1 cellular context compared by ENCODE assay signal in genomic region chr9:17630531-17630949, GRCh38.
A peak's percentile ranks its signal among the peaks of the same experiment; 100 is the strongest.
TF ChIP-seq lines count a peak whose summit lies in the region.

No MANE protein-coding gene starts in this region.

TF ChIP-seq in HEK293, 187 proteins besides CTCF, POLR2A, EP300 and RAD21 (continued from another document and continues in another):
- TF ChIP-seq, protein P1, sequence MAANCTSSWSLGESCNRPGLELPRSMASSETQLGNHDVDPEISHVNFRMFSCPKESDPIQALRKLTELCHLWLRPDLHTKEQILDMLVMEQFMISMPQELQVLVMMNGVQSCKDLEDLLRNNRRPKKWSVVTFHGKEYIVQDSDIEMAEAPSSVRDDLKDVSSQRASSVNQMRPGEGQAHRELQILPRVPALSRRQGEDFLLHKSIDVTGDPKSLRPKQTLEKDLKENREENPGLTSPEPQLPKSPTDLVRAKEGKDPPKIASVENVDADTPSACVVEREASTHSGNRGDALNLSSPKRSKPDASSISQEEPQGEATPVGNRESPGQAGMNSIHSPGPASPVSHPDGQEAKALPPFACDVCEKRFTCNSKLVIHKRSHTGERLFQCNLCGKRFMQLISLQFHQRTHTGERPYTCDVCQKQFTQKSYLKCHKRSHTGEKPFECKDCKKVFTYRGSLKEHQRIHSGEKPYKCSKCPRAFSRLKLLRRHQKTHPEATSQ (tag by site-specific recombination; IDR thresholded peaks at IDR 0.05) = no peak
- TF ChIP-seq ZNF600 (tag by site-specific recombination; IDR thresholded peaks at IDR 0.05) (0 out of 2 replicates have a peak, but pooled peaks have one; percentile 17), ZNF837 (tag by site-specific recombination; IDR thresholded peaks at IDR 0.05) (no peak), ZNF26 (tag by site-specific recombination; IDR thresholded peaks at IDR 0.05) (no peak), ZNF48 (tag by site-specific recombination; IDR thresholded peaks at IDR 0.05) (no peak), ZSCAN23 (tag by site-specific recombination; IDR thresholded peaks at IDR 0.05) (no peak), MZF1 (tag by site-specific recombination; IDR thresholded peaks at IDR 0.05; ENCODE audit: borderline replicate concordance) (peak; percentile 21; the same call in 1 of the 2 replicates), FEZF1 (tag by site-specific recombination; IDR thresholded peaks at IDR 0.05) (peak; percentile 93), ZNF677 (tag by site-specific recombination; IDR thresholded peaks at IDR 0.05) (no peak), ZNF423 (tag by site-specific recombination; IDR thresholded peaks at IDR 0.05) (0 out of 2 replicates have a peak, but pooled peaks have one; percentile 39), ZNF776 (tag by site-specific recombination; IDR thresholded peaks at IDR 0.05; ENCODE audit: borderline replicate concordance) (no peak), ZBTB6 (tag by site-specific recombination; IDR thresholded peaks at IDR 0.05) (peak; percentile 22; the same call in 1 of the 2 replicates), ZNF626 (tag by site-specific recombination; IDR thresholded peaks at IDR 0.05) (no peak), ZNF629 (tag by site-specific recombination; IDR thresholded peaks at IDR 0.05) (0 out of 2 replicates have a peak, but pooled peaks have one; percentile 55), ZNF223 (tag by site-specific recombination; IDR thresholded peaks at IDR 0.05) (no peak), ZNF843 (tag by site-specific recombination; IDR thresholded peaks at IDR 0.05) (peak; percentile 61; the same call in 1 of the 2 replicates), ZNF155 (tag by site-specific recombination; IDR thresholded peaks at IDR 0.05) (no peak), YY2 (tag by site-specific recombination; IDR thresholded peaks at IDR 0.05) (no peak), SP7 (tag by site-specific recombination; IDR thresholded peaks at IDR 0.05) (peak; percentile 80), KLF7 (tag by site-specific recombination; IDR thresholded peaks at IDR 0.05; ENCODE audit: borderline replicate concordance) (peak; percentile 65; the same call in 1 of the 2 replicates), BCL11B (tag by site-specific recombination; IDR thresholded peaks at IDR 0.05; ENCODE audit: low read depth) (no peak), OSR2 (tag by site-specific recombination; IDR thresholded peaks at IDR 0.05) (peak; percentile 61; the same call in 1 of the 2 replicates), ZNF24 (tag by site-specific recombination; IDR thresholded peaks at IDR 0.05) (no peak), GLI4 (tag by site-specific recombination; IDR thresholded peaks at IDR 0.05) (no peak), ZNF639 (tag by site-specific recombination; IDR thresholded peaks at IDR 0.05) (no peak), PBX3 (CRISPR knock-in tag; IDR thresholded peaks at IDR 0.05) (no peak), ZNF138 (tag by site-specific recombination; IDR thresholded peaks at IDR 0.05; ENCODE audit: borderline replicate concordance) (no peak), ZNF175 (tag by site-specific recombination; IDR thresholded peaks at IDR 0.05) (no peak), ZNF558 (tag by site-specific recombination; IDR thresholded peaks at IDR 0.05) (no peak), HOXA7 (CRISPR knock-in tag; IDR thresholded peaks at IDR 0.05; ENCODE audit: borderline replicate concordance) (no peak), ZNF404 (tag by site-specific recombination; IDR thresholded peaks at IDR 0.05) (no peak), ZNF692 (tag by site-specific recombination; IDR thresholded peaks at IDR 0.05) (no peak)
- TF ChIP-seq, protein P2, sequence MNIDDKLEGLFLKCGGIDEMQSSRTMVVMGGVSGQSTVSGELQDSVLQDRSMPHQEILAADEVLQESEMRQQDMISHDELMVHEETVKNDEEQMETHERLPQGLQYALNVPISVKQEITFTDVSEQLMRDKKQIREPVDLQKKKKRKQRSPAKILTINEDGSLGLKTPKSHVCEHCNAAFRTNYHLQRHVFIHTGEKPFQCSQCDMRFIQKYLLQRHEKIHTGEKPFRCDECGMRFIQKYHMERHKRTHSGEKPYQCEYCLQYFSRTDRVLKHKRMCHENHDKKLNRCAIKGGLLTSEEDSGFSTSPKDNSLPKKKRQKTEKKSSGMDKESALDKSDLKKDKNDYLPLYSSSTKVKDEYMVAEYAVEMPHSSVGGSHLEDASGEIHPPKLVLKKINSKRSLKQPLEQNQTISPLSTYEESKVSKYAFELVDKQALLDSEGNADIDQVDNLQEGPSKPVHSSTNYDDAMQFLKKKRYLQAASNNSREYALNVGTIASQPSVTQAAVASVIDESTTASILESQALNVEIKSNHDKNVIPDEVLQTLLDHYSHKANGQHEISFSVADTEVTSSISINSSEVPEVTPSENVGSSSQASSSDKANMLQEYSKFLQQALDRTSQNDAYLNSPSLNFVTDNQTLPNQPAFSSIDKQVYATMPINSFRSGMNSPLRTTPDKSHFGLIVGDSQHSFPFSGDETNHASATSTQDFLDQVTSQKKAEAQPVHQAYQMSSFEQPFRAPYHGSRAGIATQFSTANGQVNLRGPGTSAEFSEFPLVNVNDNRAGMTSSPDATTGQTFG (tag by site-specific recombination; IDR thresholded peaks at IDR 0.05; ENCODE audit: borderline replicate concordance) = no peak
- TF ChIP-seq, protein P3, sequence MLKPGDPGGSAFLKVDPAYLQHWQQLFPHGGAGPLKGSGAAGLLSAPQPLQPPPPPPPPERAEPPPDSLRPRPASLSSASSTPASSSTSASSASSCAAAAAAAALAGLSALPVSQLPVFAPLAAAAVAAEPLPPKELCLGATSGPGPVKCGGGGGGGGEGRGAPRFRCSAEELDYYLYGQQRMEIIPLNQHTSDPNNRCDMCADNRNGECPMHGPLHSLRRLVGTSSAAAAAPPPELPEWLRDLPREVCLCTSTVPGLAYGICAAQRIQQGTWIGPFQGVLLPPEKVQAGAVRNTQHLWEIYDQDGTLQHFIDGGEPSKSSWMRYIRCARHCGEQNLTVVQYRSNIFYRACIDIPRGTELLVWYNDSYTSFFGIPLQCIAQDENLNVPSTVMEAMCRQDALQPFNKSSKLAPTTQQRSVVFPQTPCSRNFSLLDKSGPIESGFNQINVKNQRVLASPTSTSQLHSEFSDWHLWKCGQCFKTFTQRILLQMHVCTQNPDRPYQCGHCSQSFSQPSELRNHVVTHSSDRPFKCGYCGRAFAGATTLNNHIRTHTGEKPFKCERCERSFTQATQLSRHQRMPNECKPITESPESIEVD (tag by site-specific recombination; IDR thresholded peaks at IDR 0.05) = peak; percentile 79
- TF ChIP-seq, protein P4, sequence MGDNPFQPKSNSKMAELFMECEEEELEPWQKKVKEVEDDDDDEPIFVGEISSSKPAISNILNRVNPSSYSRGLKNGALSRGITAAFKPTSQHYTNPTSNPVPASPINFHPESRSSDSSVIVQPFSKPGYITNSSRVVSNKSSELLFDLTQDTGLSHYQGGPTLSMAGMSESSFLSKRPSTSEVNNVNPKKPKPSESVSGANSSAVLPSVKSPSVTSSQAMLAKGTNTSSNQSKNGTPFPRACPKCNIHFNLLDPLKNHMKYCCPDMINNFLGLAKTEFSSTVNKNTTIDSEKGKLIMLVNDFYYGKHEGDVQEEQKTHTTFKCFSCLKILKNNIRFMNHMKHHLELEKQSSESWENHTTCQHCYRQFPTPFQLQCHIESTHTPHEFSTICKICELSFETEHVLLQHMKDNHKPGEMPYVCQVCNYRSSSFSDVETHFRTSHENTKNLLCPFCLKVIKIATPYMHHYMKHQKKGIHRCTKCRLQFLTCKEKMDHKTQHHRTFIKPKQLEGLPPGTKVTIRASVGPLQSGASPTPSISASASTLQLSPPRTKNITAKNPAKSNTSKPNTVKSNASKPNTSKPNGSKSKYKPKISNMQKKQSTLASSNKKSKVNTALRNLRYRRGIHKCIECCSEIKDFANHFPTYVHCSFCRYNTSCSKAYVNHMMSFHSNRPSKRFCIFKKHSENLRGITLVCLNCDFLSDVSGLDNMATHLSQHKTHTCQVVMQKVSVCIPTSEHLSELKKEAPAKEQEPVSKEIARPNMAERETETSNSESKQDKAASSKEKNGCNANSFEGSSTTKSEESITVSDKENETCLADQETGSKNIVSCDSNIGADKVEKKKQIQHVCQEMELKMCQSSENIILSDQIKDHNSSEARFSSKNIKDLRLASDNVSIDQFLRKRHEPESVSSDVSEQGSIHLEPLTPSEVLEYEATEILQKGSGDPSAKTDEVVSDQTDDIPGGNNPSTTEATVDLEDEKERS (tag by site-specific recombination; IDR thresholded peaks at IDR 0.05) = no peak
- TF ChIP-seq, protein P5, sequence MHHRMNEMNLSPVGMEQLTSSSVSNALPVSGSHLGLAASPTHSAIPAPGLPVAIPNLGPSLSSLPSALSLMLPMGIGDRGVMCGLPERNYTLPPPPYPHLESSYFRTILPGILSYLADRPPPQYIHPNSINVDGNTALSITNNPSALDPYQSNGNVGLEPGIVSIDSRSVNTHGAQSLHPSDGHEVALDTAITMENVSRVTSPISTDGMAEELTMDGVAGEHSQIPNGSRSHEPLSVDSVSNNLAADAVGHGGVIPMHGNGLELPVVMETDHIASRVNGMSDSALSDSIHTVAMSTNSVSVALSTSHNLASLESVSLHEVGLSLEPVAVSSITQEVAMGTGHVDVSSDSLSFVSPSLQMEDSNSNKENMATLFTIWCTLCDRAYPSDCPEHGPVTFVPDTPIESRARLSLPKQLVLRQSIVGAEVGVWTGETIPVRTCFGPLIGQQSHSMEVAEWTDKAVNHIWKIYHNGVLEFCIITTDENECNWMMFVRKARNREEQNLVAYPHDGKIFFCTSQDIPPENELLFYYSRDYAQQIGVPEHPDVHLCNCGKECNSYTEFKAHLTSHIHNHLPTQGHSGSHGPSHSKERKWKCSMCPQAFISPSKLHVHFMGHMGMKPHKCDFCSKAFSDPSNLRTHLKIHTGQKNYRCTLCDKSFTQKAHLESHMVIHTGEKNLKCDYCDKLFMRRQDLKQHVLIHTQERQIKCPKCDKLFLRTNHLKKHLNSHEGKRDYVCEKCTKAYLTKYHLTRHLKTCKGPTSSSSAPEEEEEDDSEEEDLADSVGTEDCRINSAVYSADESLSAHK (tag by site-specific recombination; IDR thresholded peaks at IDR 0.05) = no peak
- TF ChIP-seq, protein P6, sequence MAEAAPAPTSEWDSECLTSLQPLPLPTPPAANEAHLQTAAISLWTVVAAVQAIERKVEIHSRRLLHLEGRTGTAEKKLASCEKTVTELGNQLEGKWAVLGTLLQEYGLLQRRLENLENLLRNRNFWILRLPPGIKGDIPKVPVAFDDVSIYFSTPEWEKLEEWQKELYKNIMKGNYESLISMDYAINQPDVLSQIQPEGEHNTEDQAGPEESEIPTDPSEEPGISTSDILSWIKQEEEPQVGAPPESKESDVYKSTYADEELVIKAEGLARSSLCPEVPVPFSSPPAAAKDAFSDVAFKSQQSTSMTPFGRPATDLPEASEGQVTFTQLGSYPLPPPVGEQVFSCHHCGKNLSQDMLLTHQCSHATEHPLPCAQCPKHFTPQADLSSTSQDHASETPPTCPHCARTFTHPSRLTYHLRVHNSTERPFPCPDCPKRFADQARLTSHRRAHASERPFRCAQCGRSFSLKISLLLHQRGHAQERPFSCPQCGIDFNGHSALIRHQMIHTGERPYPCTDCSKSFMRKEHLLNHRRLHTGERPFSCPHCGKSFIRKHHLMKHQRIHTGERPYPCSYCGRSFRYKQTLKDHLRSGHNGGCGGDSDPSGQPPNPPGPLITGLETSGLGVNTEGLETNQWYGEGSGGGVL (tag by site-specific recombination; IDR thresholded peaks at IDR 0.05) = 0 out of 2 replicates have a peak, but pooled peaks have one; percentile 25
